14 cellular contexts compared by ENCODE assay signal in genomic region chr12:121366063-121366459, GRCh38.
"Had no signal": no experiment of that assay in that cellular context is flagged by ENCODE, and none has a peak within 500 bp of the region (broad histone marks: within the 10 kb centered on the region; RNA-seq: fewer than 3 reads in every experiment).

No MANE protein-coding gene starts in this region.

- FAIRE-seq: endometrium had no signal

- H3K27ac ChIP-seq: cardiac muscle cell, esophagus muscularis mucosa, foreskin keratinocyte, left ventricle myocardium inferior, right atrium auricular region, tibial nerve had no signal

- H3K4me2 ChIP-seq: smooth muscle cell had no signal

- H3K4me1 ChIP-seq: esophagus muscularis mucosa, foreskin keratinocyte, left ventricle myocardium inferior, right atrium auricular region, tibial nerve had no signal

- ATAC-seq: foreskin keratinocyte; stimulated activated memory B cell treated with anti-CD40 and anti-IgM and Interleukin-4, amounts not matched to agents 10 μg/mL and 1 μg/mL and 100 μg/mL, for 72 hours had no signal

- H3K27me3 ChIP-seq: esophagus muscularis mucosa, right atrium auricular region, tibial nerve had no signal

- H3K36me3 ChIP-seq: cardiac muscle cell, esophagus muscularis mucosa, left ventricle myocardium inferior, right atrium auricular region, tibial nerve had no signal

- H3K9me3 ChIP-seq: esophagus muscularis mucosa, left ventricle myocardium inferior, right atrium auricular region, tibial nerve had no signal

- H3K4me3 ChIP-seq: cardiac muscle cell, esophagus muscularis mucosa, left ventricle myocardium inferior, right atrium auricular region, smooth muscle cell, tibial nerve had no signal

- DNase-seq: activated CD4-positive, alpha-beta T cell treated with anti-CD3 and anti-CD28 coated beads, Interleukin-2, amount 50 U/mL, for 4 hours; activated CD4-positive, CD25-positive, alpha-beta regulatory T cell treated with anti-CD3 and anti-CD28 coated beads, Interleukin-2, amount 50 U/mL, for 72 hours; activated naive CD4-positive, alpha-beta T cell; foreskin keratinocyte; left ventricle myocardium inferior; mesenchymal stem cell; T-helper 9 cell had no signal
